In the genomic region with DNA sequence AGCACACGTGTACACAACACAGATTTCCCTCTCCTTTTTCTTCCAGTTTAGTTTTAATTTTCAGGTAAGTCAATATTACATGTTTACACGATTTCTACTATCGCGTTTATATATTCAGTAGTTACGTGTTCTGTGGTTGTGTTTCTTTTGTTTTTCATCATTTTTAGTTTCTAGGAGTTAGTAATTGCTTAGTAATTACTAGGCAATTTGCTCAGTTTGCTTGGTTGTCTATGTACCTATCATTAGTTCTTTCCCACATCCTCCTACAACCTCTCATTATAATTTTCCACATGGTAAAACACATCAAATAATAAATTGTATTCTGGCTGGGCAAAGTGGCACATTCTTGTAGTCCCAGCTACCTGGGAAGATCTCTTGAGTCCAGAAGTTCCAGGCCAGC, we compare ENCODE assay signal across 33 cellular contexts. TPM values are rescaled to one million over a fixed set of nuclear protein-coding genes. Genes with fewer than 3 reads are reported as not detected.
"Had no signal": no experiment of that assay in that cellular context is flagged by ENCODE, and none has a peak within 500 bp of the region (broad histone marks: within the 10 kb centered on the region; RNA-seq: fewer than 3 reads in every experiment).

No MANE protein-coding gene starts in this region.

- H3K4me1 Mint-ChIP-seq: activated CD4-positive, alpha-beta T cell treated with anti-CD3 and anti-CD28 coated beads, Interleukin-2, amount 10 ng/mL, durations not matched to agents 7 days and 5 days; activated naive CD4-positive, alpha-beta T cell treated with anti-CD3 and anti-CD28 coated beads, Interleukin-2, amount 50 U/mL, for 24 hours; activated naive CD8-positive, alpha-beta T cell treated with anti-CD3 and anti-CD28 coated beads for 36 hours; activated naive CD8-positive, alpha-beta T cell treated with anti-CD3 and anti-CD28 coated beads, Interleukin-2, amount 50 U/mL, for 24 hours had no signal

- H3K27ac ChIP-seq: adrenal gland, body of pancreas, colonic mucosa, epithelial cell of prostate, esophagus squamous epithelium, gastroesophageal sphincter, heart right ventricle, hepatocyte had no signal

- H3K36me3 ChIP-seq: adrenal gland, colonic mucosa, esophagus squamous epithelium, gastroesophageal sphincter, heart right ventricle had no signal

- DNase-seq: activated CD4-positive, alpha-beta memory T cell treated with anti-CD3 and anti-CD28 coated beads, Interleukin-2, amount 10 ng/mL, durations not matched to agents 7 days and 5 days; activated CD4-positive, alpha-beta T cell treated with anti-CD3 and anti-CD28 coated beads for 1 hour; activated CD4-positive, alpha-beta T cell treated with anti-CD3 and anti-CD28 coated beads for 4 hours; activated CD4-positive, alpha-beta T cell treated with anti-CD3 and anti-CD28 coated beads, Interleukin-2, amount 10 ng/mL, durations not matched to agents 7 days and 5 days; activated CD4-positive, alpha-beta T cell treated with anti-CD3 and anti-CD28 coated beads, Interleukin-2, amount 50 U/mL, for 4 hours; activated effector memory CD4-positive, alpha-beta T cell treated with anti-CD3 and anti-CD28 coated beads, Interleukin-2, amount 50 U/mL, for 16 hours; activated naive CD4-positive, alpha-beta T cell treated with anti-CD3 and anti-CD28 coated beads for 36 hours; activated naive CD8-positive, alpha-beta T cell treated with anti-CD3 and anti-CD28 coated beads for 36 hours; activated naive CD8-positive, alpha-beta T cell treated with anti-CD3 and anti-CD28 coated beads, Interleukin-2, amount 50 U/mL, for 24 hours; activated T-cell treated with anti-CD3 and anti-CD28 coated beads, Interleukin-2, amount 50 U/mL, for 4 hours; adrenal gland; amygdala; aorta; body of pancreas; caudate nucleus; cerebellar nuclear complex; effector CD8-positive, alpha-beta T cell; esophagus squamous epithelium; foreskin melanocyte; heart right ventricle; T-helper 2 cell had no signal

- H3K4me1 ChIP-seq: adrenal gland, body of pancreas, colonic mucosa, esophagus squamous epithelium, gastroesophageal sphincter had no signal

- H3K4me3 Mint-ChIP-seq: activated CD4-positive, alpha-beta memory T cell treated with anti-CD3 and anti-CD28 coated beads, Interleukin-2, amount 10 ng/mL, durations not matched to agents 7 days and 5 days; activated CD4-positive, alpha-beta T cell treated with anti-CD3 and anti-CD28 coated beads, Interleukin-2, amount 10 ng/mL, durations not matched to agents 7 days and 5 days; activated naive CD4-positive, alpha-beta T cell treated with anti-CD3 and anti-CD28 coated beads for 36 hours; activated naive CD4-positive, alpha-beta T cell treated with anti-CD3 and anti-CD28 coated beads, Interleukin-2, amount 50 U/mL, for 24 hours; activated naive CD8-positive, alpha-beta T cell treated with anti-CD3 and anti-CD28 coated beads for 36 hours; activated naive CD8-positive, alpha-beta T cell treated with anti-CD3 and anti-CD28 coated beads, Interleukin-2, amount 50 U/mL, for 24 hours; activated T-cell treated with anti-CD3 and anti-CD28 coated beads, Interleukin-2, amount 50 U/mL, for 4 hours had no signal

- ATAC-seq: activated naive CD8-positive, alpha-beta T cell treated with anti-CD3 and anti-CD28 coated beads, Interleukin-2, amount 50 U/mL, for 24 hours; activated T-cell treated with anti-CD3 and anti-CD28 coated beads, Interleukin-2, amount 50 U/mL, for 4 hours; body of pancreas; gastroesophageal sphincter; heart right ventricle had no signal

- H3K27ac Mint-ChIP-seq: activated CD4-positive, alpha-beta memory T cell treated with anti-CD3 and anti-CD28 coated beads, Interleukin-2, amount 10 ng/mL, durations not matched to agents 7 days and 5 days; activated CD4-positive, alpha-beta T cell treated with anti-CD3 and anti-CD28 coated beads, Interleukin-2, amount 10 ng/mL, durations not matched to agents 7 days and 5 days; activated naive CD4-positive, alpha-beta T cell treated with anti-CD3 and anti-CD28 coated beads for 36 hours; activated naive CD4-positive, alpha-beta T cell treated with anti-CD3 and anti-CD28 coated beads, Interleukin-2, amount 50 U/mL, for 24 hours; activated naive CD8-positive, alpha-beta T cell treated with anti-CD3 and anti-CD28 coated beads for 36 hours; activated naive CD8-positive, alpha-beta T cell treated with anti-CD3 and anti-CD28 coated beads, Interleukin-2, amount 50 U/mL, for 24 hours; activated T-helper 2 cell treated with anti-CD3 and anti-CD28 coated beads, Interferon-gamma antibody, Interleukin-2, Interleukin-4, amounts not matched to agents 10 μg/mL and 5 μg/mL and 100 μg/mL, durations not matched to agents 14 hours and 24 hours and 36 hours had no signal

- H3K9me3 ChIP-seq: adrenal gland, colonic mucosa had no signal

- FAIRE-seq: endometrium, endothelial cell of umbilical vein had no signal

- H3K4me3 ChIP-seq: adrenal gland, body of pancreas, colonic mucosa, esophagus squamous epithelium, gastroesophageal sphincter, heart right ventricle, hepatocyte had no signal

RNA-seq across cellular contexts. Expression of gene GUCY2D, which starts 24.6 kb away (rescaled TPM):
- total RNA-seq: activated CD4-positive, alpha-beta memory T cell treated with anti-CD3 and anti-CD28 coated beads, Interleukin-2, amount 10 ng/mL, durations not matched to agents 7 days and 5 days; activated CD4-positive, alpha-beta T cell treated with anti-CD3 and anti-CD28 coated beads, Interleukin-2, amount 10 ng/mL, durations not matched to agents 7 days and 5 days; activated naive CD4-positive, alpha-beta T cell treated with anti-CD3 and anti-CD28 coated beads for 36 hours; activated naive CD8-positive, alpha-beta T cell treated with anti-CD3 and anti-CD28 coated beads for 36 hours; activated T-helper 2 cell treated with anti-CD3 and anti-CD28 coated beads, Interferon-gamma antibody, Interleukin-2, Interleukin-4, amounts not matched to agents 10 μg/mL and 5 μg/mL and 100 μg/mL, durations not matched to agents 14 hours and 24 hours and 36 hours; adrenal gland; aorta; body of pancreas; dermis microvascular lymphatic vessel endothelial cell; endothelial cell of umbilical vein; esophagus squamous epithelium; fibroblast of lung; fibroblast of villous mesenchyme; gastroesophageal sphincter; glomerular endothelial cell; hepatocyte had no signal
